ENCODE assay signal across 6 cellular contexts in the genomic region with DNA sequence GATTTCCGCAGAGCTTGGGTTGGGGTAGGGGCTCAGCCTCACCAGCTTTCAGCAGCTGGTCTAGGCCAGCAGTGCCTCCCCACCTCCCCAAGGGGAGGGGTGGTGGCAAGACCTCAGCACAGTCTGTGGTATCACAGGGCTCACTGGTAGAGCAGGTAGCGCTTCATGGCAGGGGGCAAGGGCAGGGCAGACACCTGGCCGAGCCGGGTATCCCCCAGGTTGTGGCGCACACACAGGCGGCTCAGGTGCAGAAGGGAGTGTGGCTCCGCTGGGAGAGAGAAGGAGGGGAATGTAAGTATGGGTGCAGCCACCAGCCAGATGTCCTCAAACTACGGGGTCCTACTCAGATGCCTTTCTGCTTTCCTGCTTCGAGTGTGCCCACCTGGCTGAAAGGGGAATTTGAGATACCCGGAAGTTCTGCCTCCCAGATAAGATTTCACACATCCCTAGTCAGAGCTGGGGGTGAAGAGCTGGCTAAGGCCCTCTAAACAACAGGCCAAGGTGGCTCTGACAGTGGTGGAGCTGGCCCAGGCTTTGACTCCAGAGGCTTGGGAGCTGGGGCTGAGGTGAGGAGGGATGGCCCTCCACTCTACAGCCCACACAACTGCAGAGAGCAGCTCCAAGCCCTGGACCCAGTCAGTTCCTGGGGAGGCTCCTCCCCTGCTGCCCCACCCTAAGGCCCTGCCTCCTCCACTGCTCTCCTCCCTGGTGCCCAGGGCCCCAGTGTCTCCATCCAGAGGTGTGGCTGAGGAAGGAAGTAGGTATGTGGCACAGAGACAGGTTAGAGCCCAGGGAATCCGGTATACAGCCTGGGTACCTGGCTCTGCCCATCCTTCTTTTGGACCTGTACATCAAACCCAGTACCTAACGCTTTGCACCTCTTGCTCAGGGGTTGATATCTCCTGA. TPM values are rescaled to one million over a fixed set of nuclear protein-coding genes. Genes with fewer than 3 reads are reported as not detected.
DNase-seq lines count a peak whose midpoint lies in the region; ATAC-seq and TF ChIP-seq lines count a peak whose summit lies in the region.

No MANE protein-coding gene starts in this region.

- intact Hi-C loops in activated CD8-positive, alpha-beta T cell treated with anti-CD3 and anti-CD28 coated beads for 36 hours (cut with micrococcal nuclease), result no loop called here

- CTCF ChIA-PET in activated CD8-positive, alpha-beta T cell treated with anti-CD3 and anti-CD28 coated beads for 36 hours (lab: Charles Lee), result interaction anchor here (0.6 to 9.5 kb wide), 20 partner anchors 10 to 241 kb away, joined by 3 to 124 read pairs (median 7); a partner anchor contains a TSS

- peak overlapping the region; percentile 89 for H3K27ac Mint-ChIP-seq in activated CD8-positive, alpha-beta T cell treated with anti-CD3 and anti-CD28 coated beads for 36 hours

- H3K27me3 Mint-ChIP-seq in activated CD8-positive, alpha-beta T cell treated with anti-CD3 and anti-CD28 coated beads for 36 hours, result no peaks in the 10 kb centered on the region

- peaks cover 67% of the 10 kb centered on the region for H3K36me3 Mint-ChIP-seq in activated CD8-positive, alpha-beta T cell treated with anti-CD3 and anti-CD28 coated beads for 36 hours (ENCODE audit: low read depth)

- H3K4me3 Mint-ChIP-seq in activated CD8-positive, alpha-beta T cell treated with anti-CD3 and anti-CD28 coated beads for 36 hours, result peak overlapping the region; percentile 91

- peak; percentile 77 for DNase-seq in activated CD8-positive, alpha-beta memory T cell treated with anti-CD3 and anti-CD28 coated beads for 24 hours
- no peak for DNase-seq in activated CD8-positive, alpha-beta memory T cell treated with anti-CD3 and anti-CD28 coated beads, Interleukin-2, amount 50 U/mL, for 4 hours
- DNase-seq in activated CD8-positive, alpha-beta T cell treated with anti-CD3 and anti-CD28 coated beads for 36 hours, result peak; percentile 66
- DNase-seq in left kidney (ENCODE audit: low read depth, low spot score), result peak; percentile 29
- DNase-seq in NCI-H2029 treated with DMSO at 0.1 percent for 48 hours (lab: John Stamatoyannopoulos, UW), result no peak
- no peak for DNase-seq in NCI-H1694 (lab: John Stamatoyannopoulos, UW)

- no peaks in the 10 kb centered on the region for H3K9me3 Mint-ChIP-seq in activated CD8-positive, alpha-beta T cell treated with anti-CD3 and anti-CD28 coated beads for 36 hours

- H3K4me1 Mint-ChIP-seq in activated CD8-positive, alpha-beta T cell treated with anti-CD3 and anti-CD28 coated beads for 36 hours (ENCODE audit: low read depth), result peaks cover 53% of the 10 kb centered on the region

- TF ChIP-seq CTCF in activated CD8-positive, alpha-beta T cell treated with anti-CD3 and anti-CD28 coated beads for 36 hours (IDR thresholded peaks at IDR 0.05), result no peak

- peak; percentile 21 for ATAC-seq in activated CD8-positive, alpha-beta T cell treated with anti-CD3 and anti-CD28 coated beads for 36 hours

- POLR2A ChIA-PET in activated CD8-positive, alpha-beta T cell treated with anti-CD3 and anti-CD28 coated beads for 36 hours (lab: Charles Lee), result interaction anchor here (0.6 to 13.0 kb wide), 20 partner anchors 11 to 118 kb away, joined by 3 to 218 read pairs (median 5); a partner anchor contains a TSS

RNA-seq across cellular contexts. Expression of a gene that starts 1.8 kb away (rescaled TPM):
- total RNA-seq in activated CD8-positive, alpha-beta T cell treated with anti-CD3 and anti-CD28 coated beads for 36 hours, result 1 to 10 TPM; 2.2 to 2.6 TPM

RNA-seq across cellular contexts. Expression of a gene that starts 4.0 kb away (rescaled TPM):
- 1,000 to 10,000 TPM; 1,714 to 1,776 TPM for total RNA-seq in activated CD8-positive, alpha-beta T cell treated with anti-CD3 and anti-CD28 coated beads for 36 hours

RNA-seq across cellular contexts. Expression of a gene that starts 19.4 kb away (rescaled TPM):
- total RNA-seq in activated CD8-positive, alpha-beta T cell treated with anti-CD3 and anti-CD28 coated beads for 36 hours, result 100 to 1,000 TPM; 109 to 112 TPM

RNA-seq across cellular contexts. Expression of a gene that starts 20.2 kb away (rescaled TPM):
- 10 to 100 TPM; 74.6 to 83.8 TPM for total RNA-seq in activated CD8-positive, alpha-beta T cell treated with anti-CD3 and anti-CD28 coated beads for 36 hours

RNA-seq across cellular contexts. Expression of a gene that starts 30.6 kb away (rescaled TPM):
- total RNA-seq in activated CD8-positive, alpha-beta T cell treated with anti-CD3 and anti-CD28 coated beads for 36 hours, result 1 to 10 TPM in 1 of 2 experiments, under 1 TPM in 1; 0.50 to 1.1 TPM

Comparison
In these comparisons a context has a peak if more than half of its experiments do, and no peak if none do; other contexts are left out.
1. DNase-seq: peak in activated CD8-positive, alpha-beta memory T cell treated with anti-CD3 and anti-CD28 coated beads for 24 hours (single experiment), activated CD8-positive, alpha-beta T cell treated with anti-CD3 and anti-CD28 coated beads for 36 hours (single experiment) and left kidney (single experiment); none in activated CD8-positive, alpha-beta memory T cell treated with anti-CD3 and anti-CD28 coated beads, Interleukin-2, amount 50 U/mL, for 4 hours (single experiment), NCI-H2029 treated with DMSO at 0.1 percent for 48 hours (single experiment) and NCI-H1694 (single experiment).